In the genomic region with DNA sequence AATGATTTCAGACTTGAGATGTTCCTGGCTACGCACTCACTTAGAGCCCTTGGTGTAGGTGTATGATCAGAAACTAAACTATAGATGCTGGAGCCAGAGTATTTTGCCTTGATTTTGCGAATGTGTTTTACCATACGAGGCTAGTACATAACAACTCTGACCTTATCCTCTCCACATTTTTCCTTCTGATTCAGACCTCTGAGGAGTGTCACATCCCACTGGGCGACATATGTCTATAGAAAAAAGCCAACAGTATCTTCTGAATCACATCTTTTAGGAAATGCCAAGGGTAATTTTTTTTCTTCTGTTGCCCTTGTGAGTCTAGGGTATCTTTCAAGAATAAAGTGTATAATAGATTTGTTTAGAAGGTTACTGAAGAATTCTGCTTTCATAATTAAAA, we compare ENCODE assay signal across 16 cellular contexts. TPM values are rescaled to one million over a fixed set of nuclear protein-coding genes. Genes with fewer than 3 reads are reported as not detected.
DNase-seq lines count a peak whose midpoint lies in the region; ATAC-seq lines count a peak whose summit lies in the region.
"Had no signal": no experiment of that assay in that cellular context is flagged by ENCODE, and none has a peak within 500 bp of the region (broad histone marks: within the 10 kb centered on the region; RNA-seq: fewer than 3 reads in every experiment).

No MANE protein-coding gene starts in this region.

- H3K9me3 Mint-ChIP-seq in stimulated activated naive CD8-positive, alpha-beta T cell treated with anti-CD3 and anti-CD28 coated beads, Interleukin-15, amount 100 ng/mL, for 72 hours = no peaks in the 10 kb centered on the region
- H3K9me3 Mint-ChIP-seq: CD8-positive, alpha-beta T cell; HFFc6 had no signal

- H3K4me3 Mint-ChIP-seq in stimulated activated naive CD8-positive, alpha-beta T cell treated with anti-CD3 and anti-CD28 coated beads, Interleukin-15, amount 100 ng/mL, for 72 hours = no peak overlapping the region
- H3K4me3 Mint-ChIP-seq: CD8-positive, alpha-beta T cell; HFFc6 had no signal

- ATAC-seq in stimulated activated naive CD8-positive, alpha-beta T cell treated with anti-CD3 and anti-CD28 coated beads, Interleukin-15, Interleukin-2, amounts not matched to agents 100 U/mL and 50 U/mL, for 24 hours = peak; percentile 51
- no peak for ATAC-seq in stimulated activated naive CD8-positive, alpha-beta T cell treated with anti-CD3 and anti-CD28 coated beads, Interleukin-15, amount 100 ng/mL, for 72 hours
- ATAC-seq in HG03354 (IDR thresholded peaks at IDR 0.05; ENCODE audit: poor library complexity, severe bottlenecking, unreplicated experiment) = no peak
- ATAC-seq: CD8-positive, alpha-beta T cell had no signal

- peaks cover 7% of the 10 kb centered on the region for H3K4me1 Mint-ChIP-seq in stimulated activated naive CD8-positive, alpha-beta T cell treated with anti-CD3 and anti-CD28 coated beads, Interleukin-15, amount 100 ng/mL, for 72 hours

- no peak overlapping the region for H3K27ac Mint-ChIP-seq in stimulated activated naive CD8-positive, alpha-beta T cell treated with anti-CD3 and anti-CD28 coated beads, Interleukin-15, amount 100 ng/mL, for 72 hours
- H3K27ac Mint-ChIP-seq: CD8-positive, alpha-beta T cell; HFFc6 had no signal

- H3K27me3 Mint-ChIP-seq in stimulated activated naive CD8-positive, alpha-beta T cell treated with anti-CD3 and anti-CD28 coated beads, Interleukin-15, amount 100 ng/mL, for 72 hours = peaks cover 8% of the 10 kb centered on the region

- DNase-seq in stimulated activated naive CD8-positive, alpha-beta T cell treated with anti-CD3 and anti-CD28 coated beads, Interleukin-15, Interleukin-2, amounts not matched to agents 100 U/mL and 50 U/mL, for 24 hours = no peak
- no peak for DNase-seq in stimulated activated naive CD8-positive, alpha-beta T cell treated with anti-CD3 and anti-CD28 coated beads, Interleukin-15, amount 100 ng/mL, for 72 hours
- DNase-seq in NCI-H446 treated with DMSO at 0.1 percent for 48 hours (lab: John Stamatoyannopoulos, UW) = peak; percentile 10
- DNase-seq in cerebellum (ENCODE audit: low spot score) = peak; percentile 70
- DNase-seq in Kasumi-1 (lab: John Stamatoyannopoulos, UW) = no peak
- no peak for DNase-seq in activated naive CD4-positive, alpha-beta T cell treated with Interleukin-2 at 50 U/mL for 16 hours
- DNase-seq: BE2C; CD8-positive, alpha-beta T cell; COR-L47; DMS153; DMS79 treated with DMSO at 0.1 percent for 48 hours; EL; GDM1; HCEC 1CT; HFFc6 had no signal

RNA-seq across cellular contexts. Expression of a gene that starts 49.6 kb away (rescaled TPM):
- 13.3 TPM for total RNA-seq in cerebellum

Comparison
In these comparisons a context has a peak if more than half of its experiments do, and no peak if none do; other contexts are left out.
1. DNase-seq: peak in NCI-H446 treated with DMSO at 0.1 percent for 48 hours (single experiment) and cerebellum (single experiment); none in stimulated activated naive CD8-positive, alpha-beta T cell treated with anti-CD3 and anti-CD28 coated beads, Interleukin-15, Interleukin-2, amounts not matched to agents 100 U/mL and 50 U/mL, for 24 hours (single experiment), stimulated activated naive CD8-positive, alpha-beta T cell treated with anti-CD3 and anti-CD28 coated beads, Interleukin-15, amount 100 ng/mL, for 72 hours (0 of 2), Kasumi-1 (0 of 2) and activated naive CD4-positive, alpha-beta T cell treated with Interleukin-2 at 50 U/mL for 16 hours (single experiment).